ENCODE assay signal across 26 cellular contexts in the genomic region with DNA sequence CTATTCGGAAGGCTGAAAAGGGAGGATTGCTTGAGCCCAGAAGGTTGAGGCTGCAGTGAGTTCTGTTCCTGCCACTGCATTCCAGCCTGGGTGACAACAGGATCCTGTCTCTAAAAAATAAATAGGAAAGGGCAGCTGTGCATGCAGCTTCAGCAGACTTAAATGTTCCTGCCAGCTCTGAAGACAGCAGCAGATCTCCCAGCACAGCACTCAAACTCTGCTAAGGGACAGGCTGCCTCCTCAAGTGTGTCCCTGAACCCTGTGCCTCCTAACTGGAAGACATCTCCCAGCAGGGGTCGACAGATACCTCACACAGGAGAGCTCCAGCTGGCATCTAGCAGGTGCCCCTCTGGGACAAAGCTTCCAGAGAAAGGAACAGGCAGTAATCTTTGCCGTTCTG.
"Had no signal": no experiment of that assay in that cellular context is flagged by ENCODE, and none has a peak within 500 bp of the region (broad histone marks: within the 10 kb centered on the region; RNA-seq: fewer than 3 reads in every experiment).

No MANE protein-coding gene starts in this region.

- ATAC-seq: stimulated activated effector memory CD8-positive, alpha-beta T cell treated with anti-CD3 and anti-CD28 coated beads, Interleukin-12 subunit alpha, Interleukin-12 subunit beta, amount 100 ng/mL, for 72 hours; stimulated activated memory B cell treated with anti-CD40 and anti-IgM and Interleukin-4, amounts not matched to agents 10 μg/mL and 1 μg/mL and 100 μg/mL, for 72 hours; stimulated activated naive B cell treated with anti-CD40 and anti-IgM and Interleukin-4, amounts not matched to agents 10 μg/mL and 1 μg/mL and 100 μg/mL, for 72 hours; stimulated activated naive CD8-positive, alpha-beta T cell treated with anti-CD3 and anti-CD28 coated beads, Interleukin-15, amount 100 ng/mL, for 72 hours; stimulated activated naive CD8-positive, alpha-beta T cell treated with anti-CD3 and anti-CD28 coated beads, Interleukin-15, Interleukin-2, amounts not matched to agents 100 U/mL and 50 U/mL, for 24 hours; upper lobe of right lung had no signal

- H3K4me1 ChIP-seq: testis, thyroid gland, upper lobe of left lung, upper lobe of right lung had no signal

- H3K4me3 ChIP-seq: stomach, suprapubic skin, testis, thoracic aorta, thyroid gland, tibial artery, tibial nerve, transverse colon, upper lobe of left lung, upper lobe of right lung, uterus, vagina had no signal

- DNase-seq: stimulated activated CD4-positive, alpha-beta T cell treated with anti-CD3 and anti-CD28 coated beads, Interleukin-2, amount 100 ng/mL, for 48 hours; stimulated activated CD4-positive, alpha-beta T cell treated with anti-CD3 and anti-CD28 coated beads, Interleukin-4, amount 100 ng/mL, for 1 hour; stimulated activated CD4-positive, alpha-beta T cell treated with anti-CD3 and anti-CD28 coated beads, Interleukin-4, amount 100 ng/mL, for 24 hours; stimulated activated CD4-positive, alpha-beta T cell treated with anti-CD3 and anti-CD28 coated beads, Interleukin-4, amount 100 ng/mL, for 4 hours; stimulated activated CD8-positive, alpha-beta memory T cell treated with anti-CD3 and anti-CD28 coated beads, Interleukin-4, amount 100 ng/mL, for 48 hours; stimulated activated naive B cell treated with anti-CD40 and anti-IgM and Interleukin-4, amounts not matched to agents 10 μg/mL and 1 μg/mL and 100 μg/mL, for 72 hours; stimulated activated naive CD4-positive, alpha-beta T cell; stimulated activated naive CD4-positive, alpha-beta T cell treated with Interleukin-2 at 50 U/mL for 16 hours; stimulated activated naive CD8-positive, alpha-beta T cell treated with anti-CD3 and anti-CD28 coated beads, Interleukin-15, amount 100 ng/mL, for 72 hours; stimulated activated naive CD8-positive, alpha-beta T cell treated with anti-CD3 and anti-CD28 coated beads, Interleukin-15, Interleukin-2, amounts not matched to agents 100 U/mL and 50 U/mL, for 24 hours; stomach; substantia nigra; testis; thyroid gland; tibial artery; transverse colon; trophoblast cell; upper lobe of left lung; upper lobe of right lung; uterus had no signal

- H3K27me3 ChIP-seq: stomach, suprapubic skin, testis, thyroid gland, tibial artery, tibial nerve, transverse colon, upper lobe of left lung, upper lobe of right lung, uterus, vagina had no signal

- H3K36me3 ChIP-seq: stomach, suprapubic skin, thoracic aorta, thyroid gland, tibial artery, tibial nerve, transverse colon, upper lobe of left lung, upper lobe of right lung, uterus, vagina had no signal

- H3K27ac ChIP-seq: stomach, suprapubic skin, testis, thoracic aorta, thyroid gland, tibial artery, tibial nerve, transverse colon, upper lobe of left lung, upper lobe of right lung, uterus, vagina had no signal

- H3K9me3 ChIP-seq: suprapubic skin, testis, thoracic aorta, thyroid gland, transverse colon, upper lobe of left lung, upper lobe of right lung, uterus, vagina had no signal
